In genomic region chr21:44301961-44302406, GRCh38 we compare ENCODE assay signal across 10 cellular contexts. TPM values are rescaled to one million over a fixed set of nuclear protein-coding genes. Genes with fewer than 3 reads are reported as not detected.
DNase-seq lines count a peak whose midpoint lies in the region; ATAC-seq and TF ChIP-seq lines count a peak whose summit lies in the region.
"Had no signal": no experiment of that assay in that cellular context is flagged by ENCODE, and none has a peak within 500 bp of the region (broad histone marks: within the 10 kb centered on the region; RNA-seq: fewer than 3 reads in every experiment).

No MANE protein-coding gene starts in this region.

- peaks cover 0 to 7% (median 4%) of the 10 kb centered on the region in 3 donors for H3K27me3 ChIP-seq in psoas muscle (ENCODE audit: insufficient read depth in 3 of 3, low read length in 2 of 3)

- DNase-seq in NCI-H345 (lab: John Stamatoyannopoulos, UW) (peak; percentile 32), NCI-H345 treated with DMSO at 0.1 percent for 48 hours (lab: John Stamatoyannopoulos, UW; ENCODE audit: unreplicated experiment) (no peak), NCI-H1092 treated with DMSO at 0.1 percent for 48 hours (lab: John Stamatoyannopoulos, UW) (peak; percentile 40), chondrocyte (ENCODE audit: low spot score) (no peak), psoas muscle (no peak)
- DNase-seq in activated CD4-positive, alpha-beta T cell treated with anti-CD3 and anti-CD28 coated beads, Interleukin-2, amount 50 U/mL, for 48 hours, result no peak
- DNase-seq: mesenchymal stem cell, NCI-H187 had no signal

- TF ChIP-seq CTCF in chondrocyte (IDR thresholded peaks at IDR 0.05), result no peak
- peak; percentile 7 for TF ChIP-seq CTCF in psoas muscle (IDR thresholded peaks at IDR 0.05)

- H3K27ac Mint-ChIP-seq in chondrocyte (ENCODE audit: unreplicated experiment), result no peak overlapping the region

- H3K36me3 Mint-ChIP-seq in chondrocyte (ENCODE audit: low read depth), result no peaks in the 10 kb centered on the region

- ATAC-seq in psoas muscle (peak in 3 of 4 donors; percentile 36 to 66 (median 46)), GM21515 (IDR thresholded peaks at IDR 0.05; ENCODE audit: unreplicated experiment) (no peak), HG03460 (IDR thresholded peaks at IDR 0.05; ENCODE audit: unreplicated experiment) (no peak)

- intact Hi-C loops in psoas muscle (cut with DNase I), result loop anchor here in 1 of 2 donors (5.0 kb wide), 1 partner anchor 35 kb away; the partner anchor contains the start of gene CFAP410

- H3K36me3 ChIP-seq in psoas muscle (ENCODE audit: insufficient read depth in 1 of 2, low read depth in 1 of 2), result no peaks in the 10 kb centered on the region

- no peak overlapping the region for H3K4me3 ChIP-seq in psoas muscle

- peak overlapping the region; percentile 51 for H3K4me3 Mint-ChIP-seq in chondrocyte (ENCODE audit: unreplicated experiment)

- peaks cover 43% of the 10 kb centered on the region for H3K4me1 Mint-ChIP-seq in chondrocyte (ENCODE audit: low read depth)

- H3K27ac ChIP-seq in psoas muscle, result peak overlapping the region; percentile 76

- H3K9me3 ChIP-seq in psoas muscle, result no peaks in the 10 kb centered on the region

- no peaks in the 10 kb centered on the region for H3K9me3 Mint-ChIP-seq in chondrocyte (ENCODE audit: low read depth)

- 29 to 40% (median 33%) methylated on average over 9 of the region's 9 CpGs for WGBS in psoas muscle, 3 donors

- no peaks in the 10 kb centered on the region for H3K27me3 Mint-ChIP-seq in chondrocyte (ENCODE audit: low read depth)

- H3K4me1 ChIP-seq in psoas muscle, result peaks cover 32% of the 10 kb centered on the region

RNA-seq across cellular contexts. Expression of gene PFKL, which starts 2.1 kb away (rescaled TPM):
- total RNA-seq in chondrocyte (112 to 129 TPM (median 129 TPM) in 3 replicates), psoas muscle (10 to 100 TPM; 17.8 to 33.6 (median 27.7) TPM)
- 10 to 100 TPM in 2 of 3 donors, 1 to 10 TPM in 1; 9.2 to 21.2 (median 13.7) TPM for polyA plus RNA-seq in psoas muscle

RNA-seq across cellular contexts. Expression of gene AIRE, which starts 16.3 kb away (rescaled TPM):
- total RNA-seq in chondrocyte (not detected in 3 replicates), psoas muscle (under 1 TPM in 1 of 4 donors, not detected in 3; 0.19 TPM)
- under 1 TPM; 0.01 to 0.17 (median 0.04) TPM for polyA plus RNA-seq in psoas muscle

RNA-seq across cellular contexts. Expression of gene CFAP410, which starts 37.2 kb away (rescaled TPM):
- total RNA-seq in chondrocyte (14.2 to 19.5 TPM (median 17.7 TPM) in 3 replicates), psoas muscle (10 to 100 TPM in 2 of 4 donors, 1 to 10 TPM in 2; 8.3 to 10.5 (median 9.7) TPM)
- 10 to 100 TPM in 2 of 3 donors, 1 to 10 TPM in 1; 9.9 to 13.7 (median 10.1) TPM for polyA plus RNA-seq in psoas muscle

RNA-seq across cellular contexts. Expression of gene DNMT3L, which starts 40.3 kb away (rescaled TPM):
- total RNA-seq in chondrocyte (not detected in 3 replicates), psoas muscle (not detected)
- polyA plus RNA-seq in psoas muscle, result not detected

RNA-seq across cellular contexts. Expression of gene TRPM2, which starts 51.4 kb away (rescaled TPM):
- total RNA-seq in chondrocyte (0.21 to 0.32 TPM in 2 of 3 replicates, not detected in the other), psoas muscle (1 to 10 TPM in 1 of 4 donors, under 1 TPM in 3; 0.69 to 1.7 (median 0.84) TPM)
- polyA plus RNA-seq in psoas muscle, result under 1 TPM; 0.08 to 0.76 (median 0.31) TPM

Comparison
In these comparisons a context has a peak if more than half of its experiments do, and no peak if none do; other contexts are left out.
1. DNase-seq: peak in NCI-H345 (single experiment) and NCI-H1092 treated with DMSO at 0.1 percent for 48 hours (single experiment); none in NCI-H345 treated with DMSO at 0.1 percent for 48 hours (single experiment), chondrocyte (single experiment), psoas muscle (0 of 2) and activated CD4-positive, alpha-beta T cell treated with anti-CD3 and anti-CD28 coated beads, Interleukin-2, amount 50 U/mL, for 48 hours (0 of 2).
2. ATAC-seq: peak in psoas muscle (3 of 4); none in GM21515 (single experiment) and HG03460 (single experiment).